10 cellular contexts compared by ENCODE assay signal in genomic region chr3:67017211-67017610, GRCh38. TPM values are rescaled to one million over a fixed set of nuclear protein-coding genes. Genes with fewer than 3 reads are reported as not detected.
DNase-seq lines count a peak whose midpoint lies in the region; ATAC-seq and TF ChIP-seq lines count a peak whose summit lies in the region.
"Had no signal": no experiment of that assay in that cellular context is flagged by ENCODE, and none has a peak within 500 bp of the region (broad histone marks: within the 10 kb centered on the region; RNA-seq: fewer than 3 reads in every experiment).

No MANE protein-coding gene starts in this region.

- TF ChIP-seq CTCF in OCI-LY7 (conservative IDR thresholded peaks at IDR 0.05; ENCODE audit: low read length) (no peak), brain microvascular endothelial cell (IDR thresholded peaks at IDR 0.05; ENCODE audit: low read depth, low read length, missing control alignments) (no peak)

- H2AFZ ChIP-seq in OCI-LY7 (ENCODE audit: low read length) = peak overlapping the region; percentile 73

- CTCF ChIA-PET in OCI-LY7 (lab: Charles Lee; ENCODE audit: unreplicated experiment) = interaction anchor here (0.7 to 1.8 kb wide), 3 partner anchors 17 to 45 kb away, joined by 3 to 5 read pairs (median 4); no protein-coding TSS in a partner anchor

- intact Hi-C loops in OCI-LY7 (cut with micrococcal nuclease; ENCODE audit: unreplicated experiment) = loop anchor here (1.0 kb wide), 1 partner anchor 28 kb away; no protein-coding TSS in a partner anchor

- H3K27me3 ChIP-seq in brain microvascular endothelial cell (replicated peaks) = no peaks in the 10 kb centered on the region

- in situ Hi-C loops in brain microvascular endothelial cell (cut with HindIII; ENCODE audit: low pct_ligation_motif_present, low sequenced_read_pairs) = no loop called here

- H3K36me3 ChIP-seq in OCI-LY7 (ENCODE audit: insufficient read depth, low read length) = peaks cover 14% of the 10 kb centered on the region
- no peaks in the 10 kb centered on the region for H3K36me3 ChIP-seq in brain microvascular endothelial cell (replicated peaks)

- BruUV-seq in OCI-LY7 (replicated peaks; lab: Mats Ljungman, UMichigan) = TSS peak; percentile 53

- no peaks in the 10 kb centered on the region for H4K20me1 ChIP-seq in OCI-LY7 (ENCODE audit: insufficient read depth, low read length)

- H3K9me2 ChIP-seq in OCI-LY7 (ENCODE audit: insufficient read depth, low read length) = no peaks in the 10 kb centered on the region

- ATAC-seq in GM18858 (IDR thresholded peaks at IDR 0.05; ENCODE audit: unreplicated experiment) (peak; percentile 14), GM21529 (IDR thresholded peaks at IDR 0.05; ENCODE audit: unreplicated experiment) (peak; percentile 11)
- ATAC-seq: left ventricle myocardium superior had no signal

- peak overlapping the region; percentile 79 for H3K4me2 ChIP-seq in OCI-LY7 (ENCODE audit: low read length)
- H3K4me2 ChIP-seq: KMS-11 had no signal

- POLR2A ChIA-PET in OCI-LY7 (lab: Charles Lee) = interaction anchor here (0.8 to 10.5 kb wide), 7 partner anchors 10 to 45 kb away, joined by 3 to 115 read pairs (median 10); partner anchors contain the start of gene KBTBD8

- H3K9me3 ChIP-seq in OCI-LY7 (ENCODE audit: low read length) = no peaks in the 10 kb centered on the region; the same call in 1 of the 2 replicates

- DNase-seq in OCI-LY7 (ENCODE audit: low spot score) (peak; percentile 43), iris pigment epithelial cell (ENCODE audit: low read depth) (peak; percentile 20), brain microvascular endothelial cell (no peak), NOMO-1 treated with DMSO at 0.1 percent for 48 hours (lab: John Stamatoyannopoulos, UW; ENCODE audit: unreplicated experiment) (no peak), NCI-H2029 treated with DMSO at 0.1 percent for 48 hours (lab: John Stamatoyannopoulos, UW) (no peak)
- DNase-seq: central memory CD4-positive, alpha-beta T cell; left ventricle myocardium superior had no signal

- H3K79me2 ChIP-seq in OCI-LY7 (ENCODE audit: insufficient read depth, low read depth, low read length) = peaks cover 4% of the 10 kb centered on the region; the same call in 1 of the 2 replicates

- H3K4me1 ChIP-seq in OCI-LY7 (ENCODE audit: insufficient read depth, low read length, poor library complexity, severe bottlenecking) = peaks cover 70% of the 10 kb centered on the region

- H3K27ac ChIP-seq in OCI-LY7 (ENCODE audit: low read depth, low read length, poor library complexity, severe bottlenecking) = peak overlapping the region; percentile 94
- H3K27ac ChIP-seq in brain microvascular endothelial cell = no peak overlapping the region
- H3K27ac ChIP-seq: KMS-11 had no signal

- H3K4me3 ChIP-seq in OCI-LY7 (ENCODE audit: low read depth, low read length, poor library complexity, severe bottlenecking) (peak overlapping the region; percentile 54), brain microvascular endothelial cell (ENCODE audit: low read depth, low read length) (no peak overlapping the region)

RNA-seq across cellular contexts. Expression of gene KBTBD8, which starts 19.1 kb away (rescaled TPM):
- 16.4 and 18.4 TPM in 2 replicates for total RNA-seq in OCI-LY7 (2014; rRNA removed; shearing (Covaris generic))
- total RNA-seq in OCI-LY7 (2022) = 24.8 and 26.3 TPM in 2 replicates

Comparison
In these comparisons a context has a peak if more than half of its experiments do, and no peak if none do; other contexts are left out.
1. DNase-seq: peak in OCI-LY7 (single experiment) and iris pigment epithelial cell (single experiment); none in brain microvascular endothelial cell (single experiment), NOMO-1 treated with DMSO at 0.1 percent for 48 hours (single experiment) and NCI-H2029 treated with DMSO at 0.1 percent for 48 hours (single experiment).